ENCODE assay signal across 14 cellular contexts in genomic region chr12:10215451-10215850, GRCh38. TPM values are rescaled to one million over a fixed set of nuclear protein-coding genes. Genes with fewer than 3 reads are reported as not detected.
DNase-seq lines count a peak whose midpoint lies in the region; ATAC-seq, FAIRE-seq and TF ChIP-seq lines count a peak whose summit lies in the region.
"Had no signal": no experiment of that assay in that cellular context is flagged by ENCODE, and none has a peak within 500 bp of the region (broad histone marks: within the 10 kb centered on the region; RNA-seq: fewer than 3 reads in every experiment).

No MANE protein-coding gene starts in this region.

- no peak for FAIRE-seq in small intestine (lab: Jason Lieb, UNC)
- FAIRE-seq: GM19239, TTC549 had no signal

- no peak overlapping the region for H2AFZ ChIP-seq in fibroblast of lung (ENCODE audit: low read length)

- WGBS in testis, 2 donors = 59 to 66% methylated on average over 2 of the region's 2 CpGs
- WGBS in small intestine, 3 donors = 40 to 48% (median 43%) methylated on average over 2 of the region's 2 CpGs

- peak overlapping the region; percentile 84 for H3K4me3 Mint-ChIP-seq in Calu3 (ENCODE audit: low read depth, unreplicated experiment)
- peak overlapping the region; percentile 89 for H3K4me3 Mint-ChIP-seq in progenitor cell of endocrine pancreas (ENCODE audit: low read depth)

- CTCF ChIA-PET in Calu3 (lab: Charles Lee) = interaction anchor here (1.9 kb wide), 1 partner anchor 62 kb away, joined by 8 read pairs; no protein-coding TSS in a partner anchor

- H3K4me3 ChIP-seq in SK-N-MC (peak overlapping the region; percentile 91), fibroblast of lung (replicated peaks in 1 of 4; ENCODE audit: control extremely low read depth in 1 of 4, insufficient read depth in 1 of 4, low read depth in 3 of 4, low read length in 4 of 4) (peak overlapping the region; percentile 96 to 100 (median 98)), testis (no peak overlapping the region), small intestine (ENCODE audit: low read depth in 1 of 2, low read length in 2 of 2) (peak overlapping the region in 1 of 2 donors; percentile 1)

- no peak for DNase-seq in Calu3
- no peak for DNase-seq in SK-N-MC (ENCODE audit: low read depth, low spot score)
- DNase-seq in fibroblast of lung (ENCODE audit: low read depth in 2 of 2) = no peak
- DNase-seq in progenitor cell of endocrine pancreas (ENCODE audit: low spot score, unreplicated experiment) = no peak
- DNase-seq in testis = no peak
- no peak for DNase-seq in small intestine
- DNase-seq: activated naive CD4-positive, alpha-beta T cell treated with anti-CD3 and anti-CD28 coated beads, Interleukin-2, amount 10 ng/mL, durations not matched to agents 7 days and 5 days; KBM-7; NCI-H526 treated with DMSO at 0.1 percent for 48 hours had no signal

- H3K9me3 ChIP-seq in SK-N-MC (ENCODE audit: low read depth, low read length) (no peaks in the 10 kb centered on the region), fibroblast of lung (ENCODE audit: control insufficient read depth, insufficient read depth, low read depth, low read length) (no peaks in the 10 kb centered on the region), testis (no peaks in the 10 kb centered on the region), small intestine (ENCODE audit: control insufficient read depth, low read depth) (no peaks in the 10 kb centered on the region)

- intact Hi-C loops in Calu3 (cut with micrococcal nuclease; ENCODE audit: unreplicated experiment) = no loop called here
- intact Hi-C loops in testis (cut with DNase I; ENCODE audit: low total_unique reads) = no loop called here

- peaks cover 53% of the 10 kb centered on the region for H3K36me3 Mint-ChIP-seq in Calu3 (ENCODE audit: insufficient read depth, unreplicated experiment)
- peaks cover 9% of the 10 kb centered on the region for H3K36me3 Mint-ChIP-seq in progenitor cell of endocrine pancreas (ENCODE audit: insufficient read depth)

- H3K36me3 ChIP-seq in SK-N-MC (ENCODE audit: insufficient read depth, low read length) = peaks cover 8% of the 10 kb centered on the region
- peaks cover 2% of the 10 kb centered on the region for H3K36me3 ChIP-seq in fibroblast of lung (ENCODE audit: control insufficient read depth, insufficient read depth, low read length)
- H3K36me3 ChIP-seq in testis (ENCODE audit: low read depth, missing control alignments) = no peaks in the 10 kb centered on the region
- no peaks in the 10 kb centered on the region for H3K36me3 ChIP-seq in small intestine (ENCODE audit: control insufficient read depth in 2 of 2, insufficient read depth in 2 of 2, low read length in 2 of 2)

- peak overlapping the region; percentile 93 for H3K4me2 ChIP-seq in fibroblast of lung (ENCODE audit: extremely low read depth, insufficient read depth, low read length)

- peaks cover 24% of the 10 kb centered on the region for H3K79me2 ChIP-seq in fibroblast of lung (ENCODE audit: control insufficient read depth, insufficient read depth, low read length)

- no peak overlapping the region for H3K9ac ChIP-seq in SK-N-MC (ENCODE audit: insufficient read length)
- no peak overlapping the region for H3K9ac ChIP-seq in fibroblast of lung (ENCODE audit: insufficient read depth, low read length)

- no TSS peak for BruUV-seq in Calu3 (replicated peaks; lab: Mats Ljungman, UMichigan)

- TF ChIP-seq CTCF in Calu3 (IDR thresholded peaks at IDR 0.05; ENCODE audit: unreplicated experiment) = no peak
- TF ChIP-seq CTCF in fibroblast of lung (conservative IDR thresholded peaks at IDR 0.05 in 1 of 2, IDR thresholded peaks at IDR 0.05 in 1 of 2; ENCODE audit: low read depth in 1 of 2, low read length in 2 of 2) = no peak
- TF ChIP-seq CTCF in progenitor cell of endocrine pancreas (IDR thresholded peaks at IDR 0.05; ENCODE audit: unreplicated experiment) = no peak
- no peak for TF ChIP-seq CTCF in testis (IDR thresholded peaks at IDR 0.05)

- no peak for TF ChIP-seq POLR2A in testis (IDR thresholded peaks at IDR 0.05)

- no peak for ATAC-seq in GM21529 (IDR thresholded peaks at IDR 0.05; ENCODE audit: unreplicated experiment)
- ATAC-seq in HG02885 (IDR thresholded peaks at IDR 0.05; ENCODE audit: poor library complexity, unreplicated experiment) = no peak

- H3K27ac Mint-ChIP-seq in Calu3 (ENCODE audit: unreplicated experiment) (peak overlapping the region; percentile 96), progenitor cell of endocrine pancreas (peak overlapping the region; percentile 100)
- H3K27ac Mint-ChIP-seq: activated naive CD4-positive, alpha-beta T cell treated with anti-CD3 and anti-CD28 coated beads, Interleukin-2, amount 10 ng/mL, durations not matched to agents 7 days and 5 days had no signal

- peaks cover 4% of the 10 kb centered on the region for H4K20me1 ChIP-seq in fibroblast of lung (ENCODE audit: control insufficient read depth, extremely low read depth, insufficient read depth, low read length)

- H3K9me3 Mint-ChIP-seq in Calu3 (ENCODE audit: low read depth, unreplicated experiment) = no peaks in the 10 kb centered on the region
- H3K9me3 Mint-ChIP-seq in progenitor cell of endocrine pancreas (ENCODE audit: low read depth) = no peaks in the 10 kb centered on the region
- H3K9me3 Mint-ChIP-seq: activated naive CD4-positive, alpha-beta T cell treated with anti-CD3 and anti-CD28 coated beads, Interleukin-2, amount 10 ng/mL, durations not matched to agents 7 days and 5 days had no signal

- H3K4me1 ChIP-seq in fibroblast of lung (ENCODE audit: control insufficient read depth, extremely low read depth, insufficient read depth, low read length) (peaks cover 4% of the 10 kb centered on the region), testis (peaks cover 4% of the 10 kb centered on the region), small intestine (ENCODE audit: control insufficient read depth in 2 of 2, insufficient read depth in 1 of 2, low read depth in 1 of 2, low read length in 1 of 2) (peaks cover 2% of the 10 kb centered on the region in 2 donors)

- H3K27ac ChIP-seq in SK-N-MC (no peak overlapping the region), fibroblast of lung (ENCODE audit: insufficient read depth, low read length) (peak overlapping the region; percentile 6), testis (peak overlapping the region in 1 of 2 donors; percentile 100), small intestine (ENCODE audit: low read depth in 1 of 2, low read length in 1 of 2) (no peak overlapping the region)

- H3K27me3 ChIP-seq in fibroblast of lung (ENCODE audit: control insufficient read depth, insufficient read depth, low read length) = no peaks in the 10 kb centered on the region
- no peaks in the 10 kb centered on the region for H3K27me3 ChIP-seq in testis
- no peaks in the 10 kb centered on the region for H3K27me3 ChIP-seq in small intestine (ENCODE audit: control insufficient read depth in 2 of 2, insufficient read depth in 2 of 2, low read length in 2 of 2)

- peaks cover 11% of the 10 kb centered on the region for H3K4me1 Mint-ChIP-seq in Calu3 (ENCODE audit: low read depth, unreplicated experiment)
- H3K4me1 Mint-ChIP-seq in progenitor cell of endocrine pancreas (ENCODE audit: low read depth) = peaks cover 23% of the 10 kb centered on the region

- no peaks in the 10 kb centered on the region for H3K27me3 Mint-ChIP-seq in Calu3 (ENCODE audit: unreplicated experiment)
- no peaks in the 10 kb centered on the region for H3K27me3 Mint-ChIP-seq in progenitor cell of endocrine pancreas

RNA-seq across cellular contexts. Expression of gene GABARAPL1, which starts 2.8 kb away (rescaled TPM):
- total RNA-seq in Calu3 (2022) (54.8 and 61.0 TPM in 2 replicates), fibroblast of lung (105 and 186 TPM in 2 replicates), progenitor cell of endocrine pancreas (94.2 and 96.2 TPM in 2 replicates), testis (10 to 100 TPM; 56.2 to 74.0 TPM)
- polyA plus RNA-seq in fibroblast of lung (68.1 and 363 TPM in 2 replicates), testis (ENCODE audit: insufficient read depth, low read depth, low replicate concordance) (67.7 TPM), small intestine (10 to 100 TPM; 38.9 to 59.4 (median 56.6) TPM)
- polyA plus RNA-seq in fibroblast of lung (2012) = 57.3 and 279 TPM in 2 replicates
- polyA minus RNA-seq in fibroblast of lung (ENCODE audit: low replicate concordance) = 29.3 and 97.1 TPM in 2 replicates

RNA-seq across cellular contexts. Expression of gene TMEM52B, which starts 36.6 kb away (rescaled TPM):
- total RNA-seq in Calu3 (2022) = not detected in 2 replicates
- under 0.01 and 0.50 TPM in 2 replicates for total RNA-seq in fibroblast of lung
- 0.53 and 5.7 TPM in 2 replicates for polyA plus RNA-seq in fibroblast of lung
- polyA plus RNA-seq in fibroblast of lung (2012) = 0.61 and 4.1 TPM in 2 replicates
- polyA minus RNA-seq in fibroblast of lung (ENCODE audit: low replicate concordance) = 32.8 TPM in 1 of 2 replicates, not detected in the other
- not detected in 2 replicates for total RNA-seq in progenitor cell of endocrine pancreas
- total RNA-seq in testis = 1 to 10 TPM in 1 of 2 donors, under 1 TPM in 1; 0.74 to 1.2 TPM
- 0.76 TPM for polyA plus RNA-seq in testis (ENCODE audit: insufficient read depth, low read depth, low replicate concordance)
- under 1 TPM in 1 of 3 donors, not detected in 2; 0.10 TPM for polyA plus RNA-seq in small intestine
- total RNA-seq: frontal cortex had no signal

RNA-seq across cellular contexts. Expression of gene OLR1, which starts 43.5 kb away (rescaled TPM):
- total RNA-seq in Calu3 (2022) (not detected in 2 replicates), fibroblast of lung (0.26 and 1.2 TPM in 2 replicates), progenitor cell of endocrine pancreas (not detected in 2 replicates), testis (1 to 10 TPM in 1 of 2 donors, under 1 TPM in 1; 0.87 to 2.5 TPM)
- polyA plus RNA-seq in fibroblast of lung (3.2 and 27.4 TPM in 2 replicates), testis (ENCODE audit: insufficient read depth, low read depth, low replicate concordance) (5.9 TPM), small intestine (under 1 TPM in 2 of 3 donors, not detected in 1; 0.18 to 0.27 TPM)
- 1.5 and 14.3 TPM in 2 replicates for polyA plus RNA-seq in fibroblast of lung (2012)
- 6.0 TPM in 1 of 2 replicates, not detected in the other for polyA minus RNA-seq in fibroblast of lung (ENCODE audit: low replicate concordance)

Comparison
In these comparisons a context has a peak if more than half of its experiments do, and no peak if none do; other contexts are left out.
1. H3K4me3 ChIP-seq: peak in SK-N-MC (single experiment) and fibroblast of lung (4 of 4); none in testis (0 of 2).